9 cellular contexts compared by ENCODE assay signal in the genomic region with DNA sequence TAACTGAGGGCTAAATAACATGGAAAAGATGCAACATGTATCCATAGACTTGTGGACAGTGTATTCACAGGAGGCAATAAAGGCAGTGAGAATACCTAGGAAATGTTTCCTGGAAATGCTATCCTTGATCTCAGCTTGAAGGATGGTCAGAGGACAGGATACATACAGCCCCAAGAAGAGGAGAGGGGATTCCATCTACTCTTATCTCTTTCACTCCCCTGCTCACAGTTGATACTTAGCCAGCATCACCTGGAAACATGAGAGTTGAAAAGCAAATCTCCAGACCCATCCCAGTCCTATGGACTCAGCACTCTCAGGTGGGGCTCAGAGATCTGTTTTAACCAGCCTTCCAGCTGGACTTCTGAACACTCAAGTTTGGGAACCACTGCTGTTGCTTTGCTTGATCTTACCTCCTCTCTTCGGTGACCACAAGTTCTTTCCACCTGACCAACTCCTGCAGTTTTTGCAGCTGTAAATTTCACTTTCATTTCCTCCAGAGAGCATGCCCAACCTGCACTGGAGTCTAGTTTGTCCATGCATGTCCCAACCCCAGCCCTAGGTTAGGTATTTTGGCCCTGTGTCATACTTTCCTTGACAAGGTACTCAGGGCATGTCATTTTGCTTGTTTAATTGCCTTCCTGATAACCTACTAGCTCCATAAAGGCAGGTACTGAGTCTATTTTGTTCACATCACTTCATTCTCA. TPM values are rescaled to one million over a fixed set of nuclear protein-coding genes. Genes with fewer than 3 reads are reported as not detected.
DNase-seq lines count a peak whose midpoint lies in the region; ATAC-seq and FAIRE-seq lines count a peak whose summit lies in the region.
"Had no signal": no experiment of that assay in that cellular context is flagged by ENCODE, and none has a peak within 500 bp of the region (broad histone marks: within the 10 kb centered on the region; RNA-seq: fewer than 3 reads in every experiment).

No MANE protein-coding gene starts in this region.

- peak; percentile 58 for DNase-seq in M059J (ENCODE audit: low read depth)
- peak; percentile 56 for DNase-seq in left kidney (ENCODE audit: low read depth, low spot score)
- no peak for DNase-seq in urothelium cell line (ENCODE audit: low spot score)
- DNase-seq in Kasumi-1 (lab: John Stamatoyannopoulos, UW): no peak
- no peak for DNase-seq in NCI-H226
- no peak for DNase-seq in RKO (ENCODE audit: low spot score)

- peak; percentile 96 for ATAC-seq in GM18517 (IDR thresholded peaks at IDR 0.05; ENCODE audit: unreplicated experiment)
- ATAC-seq in GM21723 (IDR thresholded peaks at IDR 0.05; ENCODE audit: unreplicated experiment): peak; percentile 92

- no peak for FAIRE-seq in urothelium cell line (lab: Jason Lieb, UNC)
- FAIRE-seq: endometrium had no signal

RNA-seq across cellular contexts. Expression of a gene that starts 10.4 kb away (rescaled TPM):
- 38.2 and 46.7 TPM in 2 replicates for total RNA-seq in M059J (2014; rRNA removed; shearing (Covaris generic))

Comparison
In these comparisons a context has a peak if more than half of its experiments do, and no peak if none do; other contexts are left out.
1. DNase-seq: peak in M059J (single experiment) and left kidney (single experiment); none in urothelium cell line (single experiment), Kasumi-1 (0 of 2), NCI-H226 (single experiment) and RKO (single experiment).